In genomic region chr5:35252963-35253362, GRCh38 we compare ENCODE assay signal across 11 cellular contexts.
"Had no signal": no experiment of that assay in that cellular context is flagged by ENCODE, and none has a peak within 500 bp of the region (broad histone marks: within the 10 kb centered on the region; RNA-seq: fewer than 3 reads in every experiment).

No MANE protein-coding gene starts in this region.

- H2AFZ ChIP-seq: GM23248, GM23338 had no signal

- H3K27ac ChIP-seq: GM23248 had no signal

- H3K4me3 Mint-ChIP-seq: GM23338, H9, HFFc6 had no signal

- H3K4me3 ChIP-seq: GM23248, GM23338, HAP-1 had no signal

- ATAC-seq: GM23338, HCT116 had no signal

- FAIRE-seq: H1, H54 had no signal

- DNase-seq: GM23248, GOT3, H7, H9, HCEC 1CT, HFFc6 had no signal

- H3K36me3 ChIP-seq: HAP-1 had no signal

- H3K9ac ChIP-seq: GM23248 had no signal

- H3K27ac Mint-ChIP-seq: GM23338, H9, HFFc6 had no signal

- H3K4me2 ChIP-seq: GM23338 had no signal
